In the genomic region with DNA sequence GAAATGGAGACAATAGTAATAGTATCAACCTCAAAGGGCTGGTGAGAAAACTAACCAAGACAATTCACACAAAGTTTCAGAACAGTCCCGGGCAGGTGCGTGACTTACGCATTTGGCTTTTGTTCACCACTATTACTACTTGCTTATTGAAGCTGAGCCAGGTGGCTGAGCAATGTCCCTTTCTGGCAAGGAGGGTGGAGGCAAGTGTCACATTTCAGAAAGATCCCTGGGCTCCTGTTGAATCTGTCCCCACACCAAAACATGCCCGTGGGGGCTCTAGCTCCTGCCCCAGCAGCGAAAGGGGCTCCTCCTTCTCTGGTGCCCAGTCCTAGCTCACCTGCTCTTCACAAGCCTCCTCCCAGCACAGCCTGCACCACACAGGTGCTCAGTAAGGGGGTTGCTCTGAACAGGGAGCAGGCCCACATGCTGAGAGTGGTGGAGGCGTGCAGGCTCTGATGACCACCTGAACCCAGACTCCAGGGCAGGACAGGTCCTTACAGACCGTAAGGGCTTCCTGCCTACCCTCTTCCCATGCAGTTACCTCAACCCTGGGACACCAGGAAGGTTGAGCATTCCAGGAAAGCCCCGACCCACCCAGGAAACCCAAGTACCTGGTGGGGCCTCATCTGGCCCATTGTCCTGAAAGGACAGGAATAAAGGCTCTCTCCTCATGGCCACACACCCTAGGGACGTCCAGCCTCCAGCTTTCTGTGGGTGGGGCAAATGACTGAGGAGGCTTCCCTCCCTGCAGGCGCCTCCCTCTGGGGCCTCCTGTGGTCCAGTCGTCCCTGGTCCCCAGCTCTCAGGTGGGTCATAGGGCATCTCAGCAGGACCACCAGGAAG, we compare ENCODE assay signal across 13 cellular contexts. TPM values are rescaled to one million over a fixed set of nuclear protein-coding genes. Genes with fewer than 3 reads are reported as not detected.
DNase-seq lines count a peak whose midpoint lies in the region; ATAC-seq and TF ChIP-seq lines count a peak whose summit lies in the region.
"Had no signal": no experiment of that assay in that cellular context is flagged by ENCODE, and none has a peak within 500 bp of the region (broad histone marks: within the 10 kb centered on the region; RNA-seq: fewer than 3 reads in every experiment).

No MANE protein-coding gene starts in this region.

- peak overlapping the region; percentile 51; the same call in 1 of the 2 replicates for H3K4me3 Mint-ChIP-seq in HFFc6
- H3K4me3 Mint-ChIP-seq in activated CD8-positive, alpha-beta memory T cell treated with anti-CD3 and anti-CD28 coated beads, Interleukin-2, amount 10 ng/mL, durations not matched to agents 7 days and 5 days: peak overlapping the region; percentile 59
- H3K4me3 Mint-ChIP-seq in natural killer cell treated with Interleukin-12 subunit alpha and Interleukin-12 subunit beta and Interleukin-15 and Interleukin-18, amount 100 ng/mL, for 72 hours: peak overlapping the region; percentile 81

- H3K9me3 Mint-ChIP-seq in HFFc6: no peaks in the 10 kb centered on the region
- no peaks in the 10 kb centered on the region for H3K9me3 Mint-ChIP-seq in activated CD8-positive, alpha-beta memory T cell treated with anti-CD3 and anti-CD28 coated beads, Interleukin-2, amount 10 ng/mL, durations not matched to agents 7 days and 5 days (ENCODE audit: low read depth)
- H3K9me3 Mint-ChIP-seq in natural killer cell treated with Interleukin-12 subunit alpha and Interleukin-12 subunit beta and Interleukin-15 and Interleukin-18, amount 100 ng/mL, for 72 hours: no peaks in the 10 kb centered on the region

- peak overlapping the region; percentile 1; the same call in 1 of the 2 replicates for H3K4me3 ChIP-seq in GM08714 (ENCODE audit: low read length)
- H3K4me3 ChIP-seq: stomach had no signal

- peak overlapping the region; percentile 73 for H3K27ac Mint-ChIP-seq in HFFc6
- H3K27ac Mint-ChIP-seq in activated CD8-positive, alpha-beta memory T cell treated with anti-CD3 and anti-CD28 coated beads, Interleukin-2, amount 10 ng/mL, durations not matched to agents 7 days and 5 days: peak overlapping the region; percentile 90
- peak overlapping the region; percentile 88 to 93 for H3K27ac Mint-ChIP-seq in natural killer cell treated with Interleukin-12 subunit alpha and Interleukin-12 subunit beta and Interleukin-15 and Interleukin-18, amount 100 ng/mL, for 72 hours

- H3K36me3 Mint-ChIP-seq in HFFc6 (ENCODE audit: low read depth): peaks cover 13% of the 10 kb centered on the region
- peaks cover 2% of the 10 kb centered on the region for H3K36me3 Mint-ChIP-seq in activated CD8-positive, alpha-beta memory T cell treated with anti-CD3 and anti-CD28 coated beads, Interleukin-2, amount 10 ng/mL, durations not matched to agents 7 days and 5 days
- H3K36me3 Mint-ChIP-seq in natural killer cell treated with Interleukin-12 subunit alpha and Interleukin-12 subunit beta and Interleukin-15 and Interleukin-18, amount 100 ng/mL, for 72 hours: no peaks in the 10 kb centered on the region

- H3K4me1 Mint-ChIP-seq in HFFc6 (ENCODE audit: low read depth): peaks cover 94% of the 10 kb centered on the region
- peaks cover 83% of the 10 kb centered on the region for H3K4me1 Mint-ChIP-seq in activated CD8-positive, alpha-beta memory T cell treated with anti-CD3 and anti-CD28 coated beads, Interleukin-2, amount 10 ng/mL, durations not matched to agents 7 days and 5 days
- peaks cover 80 to 90% of the 10 kb centered on the region in 2 donors for H3K4me1 Mint-ChIP-seq in natural killer cell treated with Interleukin-12 subunit alpha and Interleukin-12 subunit beta and Interleukin-15 and Interleukin-18, amount 100 ng/mL, for 72 hours (ENCODE audit: low read depth in 2 of 2)

- no peak for TF ChIP-seq CTCF in HFFc6 (IDR thresholded peaks at IDR 0.05)

- CTCF ChIA-PET in activated CD8-positive, alpha-beta memory T cell treated with anti-CD3 and anti-CD28 coated beads, Interleukin-2, amount 10 ng/mL, durations not matched to agents 7 days and 5 days (lab: Charles Lee): interaction anchor here (0.6 to 12.3 kb wide), 10 partner anchors 11 to 387 kb away, joined by 3 to 123 read pairs (median 5); partner anchors contain the start of gene SEMA7A

- DNase-seq in HFFc6 (no peak), cerebellar cortex (ENCODE audit: low spot score) (no peak), anterior cingulate cortex (lab: John Stamatoyannopoulos, UW) (no peak)
- peak; percentile 68 for DNase-seq in activated CD8-positive, alpha-beta memory T cell treated with anti-CD3 and anti-CD28 coated beads, Interleukin-2, amount 10 ng/mL, durations not matched to agents 7 days and 5 days
- no peak for DNase-seq in natural killer cell treated with Interleukin-12 subunit alpha and Interleukin-12 subunit beta and Interleukin-15 and Interleukin-18, amount 100 ng/mL, for 72 hours (ENCODE audit: low spot score)
- DNase-seq: posterior cingulate gyrus, stomach had no signal

- peak; percentile 11 for ATAC-seq in activated CD8-positive, alpha-beta memory T cell treated with anti-CD3 and anti-CD28 coated beads, Interleukin-2, amount 10 ng/mL, durations not matched to agents 7 days and 5 days
- peak; percentile 36 to 43 for ATAC-seq in natural killer cell treated with Interleukin-12 subunit alpha and Interleukin-12 subunit beta and Interleukin-15 and Interleukin-18, amount 100 ng/mL, for 72 hours
- no peak for ATAC-seq in GM21390 (IDR thresholded peaks at IDR 0.05; ENCODE audit: unreplicated experiment)
- no peak for ATAC-seq in GM19351 (IDR thresholded peaks at IDR 0.05; ENCODE audit: unreplicated experiment)
- ATAC-seq: Panc1 had no signal

- peaks cover 2% of the 10 kb centered on the region; the same call in 1 of the 2 replicates for H3K27me3 Mint-ChIP-seq in HFFc6 (ENCODE audit: insufficient read depth)
- no peaks in the 10 kb centered on the region for H3K27me3 Mint-ChIP-seq in activated CD8-positive, alpha-beta memory T cell treated with anti-CD3 and anti-CD28 coated beads, Interleukin-2, amount 10 ng/mL, durations not matched to agents 7 days and 5 days
- H3K27me3 Mint-ChIP-seq in natural killer cell treated with Interleukin-12 subunit alpha and Interleukin-12 subunit beta and Interleukin-15 and Interleukin-18, amount 100 ng/mL, for 72 hours: no peaks in the 10 kb centered on the region

RNA-seq across cellular contexts. Expression of gene SEMA7A, which starts 32.6 kb away (rescaled TPM):
- 100 to 1,000 TPM; 115 to 196 (median 129) TPM for total RNA-seq in HFFc6 (2021; fragmentation: NEBNext Ultra II Directional; extraction: Animal tissue kit (Norgen Biotek cat#: 25700))
- 10 to 100 TPM; 26.4 to 32.9 TPM for total RNA-seq in activated CD8-positive, alpha-beta memory T cell treated with anti-CD3 and anti-CD28 coated beads, Interleukin-2, amount 10 ng/mL, durations not matched to agents 7 days and 5 days
- 10 to 100 TPM; 32.1 to 40.8 TPM for total RNA-seq in natural killer cell treated with Interleukin-12 subunit alpha and Interleukin-12 subunit beta and Interleukin-15 and Interleukin-18, amount 100 ng/mL, for 72 hours

RNA-seq across cellular contexts. Expression of gene CYP11A1, which starts 33.7 kb away (rescaled TPM):
- under 1 TPM in 4 of 6 experiments, not detected in 2; 0.12 to 0.17 (median 0.14) TPM for total RNA-seq in HFFc6 (2021; fragmentation: NEBNext Ultra II Directional; extraction: Animal tissue kit (Norgen Biotek cat#: 25700))
- total RNA-seq in activated CD8-positive, alpha-beta memory T cell treated with anti-CD3 and anti-CD28 coated beads, Interleukin-2, amount 10 ng/mL, durations not matched to agents 7 days and 5 days: under 1 TPM in 1 of 2 experiments, not detected in 1; 0.55 TPM
- total RNA-seq in natural killer cell treated with Interleukin-12 subunit alpha and Interleukin-12 subunit beta and Interleukin-15 and Interleukin-18, amount 100 ng/mL, for 72 hours: 1 to 10 TPM in 1 of 2 donors, not detected in 1; 1.0 TPM
- total RNA-seq: dermis microvascular lymphatic vessel endothelial cell, HT-29 had no signal

RNA-seq across cellular contexts. Expression of gene UBL7, which starts 59.8 kb away (rescaled TPM):
- 10 to 100 TPM; 50.9 to 68.0 (median 60.1) TPM for total RNA-seq in HFFc6 (2021; fragmentation: NEBNext Ultra II Directional; extraction: Animal tissue kit (Norgen Biotek cat#: 25700))
- total RNA-seq in activated CD8-positive, alpha-beta memory T cell treated with anti-CD3 and anti-CD28 coated beads, Interleukin-2, amount 10 ng/mL, durations not matched to agents 7 days and 5 days: 10 to 100 TPM; 55.9 to 60.9 TPM
- total RNA-seq in natural killer cell treated with Interleukin-12 subunit alpha and Interleukin-12 subunit beta and Interleukin-15 and Interleukin-18, amount 100 ng/mL, for 72 hours: 10 to 100 TPM; 34.3 to 38.9 TPM

Comparison
In these comparisons a context has a peak if more than half of its experiments do, and no peak if none do; other contexts are left out.
1. ATAC-seq: peak in activated CD8-positive, alpha-beta memory T cell treated with anti-CD3 and anti-CD28 coated beads, Interleukin-2, amount 10 ng/mL, durations not matched to agents 7 days and 5 days (single experiment) and natural killer cell treated with Interleukin-12 subunit alpha and Interleukin-12 subunit beta and Interleukin-15 and Interleukin-18, amount 100 ng/mL, for 72 hours (2 of 2); none in GM21390 (single experiment) and GM19351 (single experiment).
2. Peak in every context shown above with its lines, with median percentiles within 50 percentile points of each other: H3K27ac Mint-ChIP-seq and H3K4me3 Mint-ChIP-seq.